ENCODE assay signal across 8 cellular contexts in genomic region chr11:93541884-93542752, GRCh38. TPM values are rescaled to one million over a fixed set of nuclear protein-coding genes. Genes with fewer than 3 reads are reported as not detected.
DNase-seq lines count a peak whose midpoint lies in the region; ATAC-seq, FAIRE-seq and TF ChIP-seq lines count a peak whose summit lies in the region.

No MANE protein-coding gene starts in this region.

- no peaks in the 10 kb centered on the region for H3K9me1 ChIP-seq in keratinocyte (ENCODE audit: control insufficient read depth, extremely low read depth, insufficient read depth, low read length)

- no peak for TF ChIP-seq CTCF in GM10248 (IDR thresholded peaks at IDR 0.05; ENCODE audit: control extremely low read depth, extremely low read depth, low read depth, missing control alignments)
- TF ChIP-seq CTCF in bronchial epithelial cell (IDR thresholded peaks at IDR 0.05; ENCODE audit: insufficient read depth, low read length, severe bottlenecking), result no peak
- no peak for TF ChIP-seq CTCF in keratinocyte (optimal IDR thresholded peaks at IDR 0.05 in 1 of 3, IDR thresholded peaks at IDR 0.05 in 1 of 3, conservative IDR thresholded peaks at IDR 0.05 in 1 of 3; ENCODE audit: extremely low read depth in 1 of 3, insufficient read depth in 2 of 3, low read length in 3 of 3)

- peaks cover 3% of the 10 kb centered on the region for H3K36me3 Mint-ChIP-seq in T-helper 2 cell treated with Interferon-gamma antibody and Interleukin-4, amounts not matched to agents 5 μg/mL and 100 μg/mL, for 36 hours (ENCODE audit: low read depth)

- peaks cover 11% of the 10 kb centered on the region for H3K27me3 Mint-ChIP-seq in T-helper 2 cell treated with Interferon-gamma antibody and Interleukin-4, amounts not matched to agents 5 μg/mL and 100 μg/mL, for 36 hours (ENCODE audit: low read depth)

- DNase-seq in GM10248 (ENCODE audit: extremely low spot score) (peak; percentile 73), HuH-7.5 (ENCODE audit: low spot score) (peak; percentile 54), bronchial epithelial cell (ENCODE audit: low read depth) (peak; percentile 71), keratinocyte (ENCODE audit: low read depth, low spot score) (no peak), NCI-H1105 (lab: John Stamatoyannopoulos, UW) (no peak)
- DNase-seq in T-helper 2 cell treated with Interferon-gamma antibody and Interleukin-4, amounts not matched to agents 5 μg/mL and 100 μg/mL, for 36 hours (ENCODE audit: low spot score), result peak; percentile 47
- DNase-seq in stimulated activated CD4-positive, alpha-beta T cell treated with anti-CD3 and anti-CD28 coated beads, Interleukin-12 subunit alpha, Interleukin-12 subunit beta, amount 100 ng/mL, for 4 hours, result peak; percentile 29

- H4K20me1 ChIP-seq in keratinocyte (ENCODE audit: control insufficient read depth, extremely low read depth, insufficient read depth, low read length), result no peaks in the 10 kb centered on the region

- no peaks in the 10 kb centered on the region for H3K9me3 ChIP-seq in keratinocyte (ENCODE audit: control insufficient read depth, low read depth, low read length)

- H3K4me1 ChIP-seq in keratinocyte (ENCODE audit: control insufficient read depth, extremely low read depth, insufficient read depth, low read length), result peaks cover 17% of the 10 kb centered on the region

- H3K4me3 Mint-ChIP-seq in T-helper 2 cell treated with Interferon-gamma antibody and Interleukin-4, amounts not matched to agents 5 μg/mL and 100 μg/mL, for 36 hours, result peak overlapping the region; percentile 90

- H3K27ac ChIP-seq in keratinocyte (ENCODE audit: control insufficient read depth, insufficient read depth, low read length), result no peak overlapping the region

- peaks cover 46% of the 10 kb centered on the region for H3K4me1 Mint-ChIP-seq in T-helper 2 cell treated with Interferon-gamma antibody and Interleukin-4, amounts not matched to agents 5 μg/mL and 100 μg/mL, for 36 hours (ENCODE audit: low read depth)

- H3K79me2 ChIP-seq in keratinocyte (ENCODE audit: control insufficient read depth, insufficient read depth, low read length), result no peaks in the 10 kb centered on the region

- H3K9me3 Mint-ChIP-seq in T-helper 2 cell treated with Interferon-gamma antibody and Interleukin-4, amounts not matched to agents 5 μg/mL and 100 μg/mL, for 36 hours, result no peaks in the 10 kb centered on the region

- H2AFZ ChIP-seq in keratinocyte (ENCODE audit: control insufficient read depth, low read length), result peak overlapping the region; percentile 64

- POLR2A ChIA-PET in GM10248 (lab: Yijun Ruan, JAX), result interaction anchor here (0.7 to 2.3 kb wide), 4 partner anchors 10 to 47 kb away, joined by 3 to 7 read pairs (median 5); no protein-coding TSS in a partner anchor

- H3K27me3 ChIP-seq in bronchial epithelial cell (ENCODE audit: control insufficient read depth, insufficient read depth, low read length) (no peaks in the 10 kb centered on the region), keratinocyte (ENCODE audit: control insufficient read depth, extremely low read depth, insufficient read depth, low read length) (peaks cover 11% of the 10 kb centered on the region)

- peak overlapping the region; percentile 79 for H3K27ac Mint-ChIP-seq in T-helper 2 cell treated with Interferon-gamma antibody and Interleukin-4, amounts not matched to agents 5 μg/mL and 100 μg/mL, for 36 hours

- H3K9ac ChIP-seq in keratinocyte (ENCODE audit: control insufficient read depth, extremely low read depth, insufficient read depth, low read length), result no peak overlapping the region

- H3K4me2 ChIP-seq in keratinocyte (ENCODE audit: control insufficient read depth, extremely low read depth, insufficient read depth, low read depth, low read length), result peak overlapping the region; percentile 64

- ATAC-seq in GM21737 (IDR thresholded peaks at IDR 0.05; ENCODE audit: unreplicated experiment), result peak; percentile 50

- H3K36me3 ChIP-seq in bronchial epithelial cell (ENCODE audit: control insufficient read depth, insufficient read depth, low read length) (no peaks in the 10 kb centered on the region), keratinocyte (ENCODE audit: control insufficient read depth in 2 of 2, extremely low read depth in 1 of 2, insufficient read depth in 2 of 2, low read length in 2 of 2) (no peaks in the 10 kb centered on the region)

- H3K4me3 ChIP-seq in bronchial epithelial cell (ENCODE audit: low read depth, low read length) (peak overlapping the region; percentile 42), keratinocyte (ENCODE audit: control insufficient read depth in 2 of 3, extremely low read depth in 1 of 3, insufficient read depth in 2 of 3, low read depth in 1 of 3, low read length in 3 of 3) (peak overlapping the region; percentile 19 to 67 (median 29))

- CTCF ChIA-PET in GM10248 (lab: Yijun Ruan, JAX), result interaction anchor here (0.8 to 3.2 kb wide), 18 partner anchors 9 to 341 kb away, joined by 3 to 27 read pairs (median 4); no protein-coding TSS in a partner anchor

- FAIRE-seq in bronchial epithelial cell (lab: Jason Lieb, UNC) (no peak), keratinocyte (lab: Jason Lieb, UNC) (no peak)

- dilution Hi-C loops in keratinocyte (cut with MboI; ENCODE audit: extremely low pct_ligation_motif_present, low sequenced_read_pairs), result no loop called here

RNA-seq across cellular contexts. Expression of gene SMCO4, which starts 1.1 kb away (rescaled TPM):
- 2.4 and 18.1 TPM in 2 replicates for total RNA-seq in bronchial epithelial cell
- 1.5 to 3.8 TPM (median 1.9 TPM) in 3 replicates for polyA plus RNA-seq in keratinocyte
- polyA plus RNA-seq in keratinocyte (2011; ENCODE audit: low read depth), result not detected
- 1.4 TPM in 2 replicates for polyA plus RNA-seq in keratinocyte (2011; cell fraction: cytosol; rRNA removed)
- polyA plus RNA-seq in keratinocyte (2011; cell fraction: nucleus; rRNA removed), result 0.20 and 0.75 TPM in 2 replicates
- polyA plus RNA-seq in keratinocyte (2012; ENCODE audit: low replicate concordance), result 0.92 and 2.1 TPM in 2 replicates
- 0.32 TPM in 1 of 3 replicates, not detected in the others for polyA minus RNA-seq in keratinocyte
- polyA minus RNA-seq in keratinocyte (2011; cell fraction: cytosol; rRNA and poly(A)+ RNA removed), result not detected
- not detected in 2 replicates for polyA minus RNA-seq in keratinocyte (2011; cell fraction: nucleus; rRNA and poly(A)+ RNA removed)

Comparison
In these comparisons a context has a peak if more than half of its experiments do, and no peak if none do; other contexts are left out.
1. DNase-seq: peak in GM10248 (single experiment), HuH-7.5 (single experiment), T-helper 2 cell treated with Interferon-gamma antibody and Interleukin-4, amounts not matched to agents 5 μg/mL and 100 μg/mL, for 36 hours (single experiment), bronchial epithelial cell (single experiment) and stimulated activated CD4-positive, alpha-beta T cell treated with anti-CD3 and anti-CD28 coated beads, Interleukin-12 subunit alpha, Interleukin-12 subunit beta, amount 100 ng/mL, for 4 hours (single experiment); none in keratinocyte (single experiment) and NCI-H1105 (single experiment).